8 cellular contexts compared by ENCODE assay signal in genomic region chr15:41331281-41331680, GRCh38. TPM values are rescaled to one million over a fixed set of nuclear protein-coding genes. Genes with fewer than 3 reads are reported as not detected.
DNase-seq lines count a peak whose midpoint lies in the region; ATAC-seq and TF ChIP-seq lines count a peak whose summit lies in the region.

No MANE protein-coding gene starts in this region.

- no peak overlapping the region for H3K4me3 ChIP-seq in CD8-positive, alpha-beta memory T cell (ENCODE audit: low read length)
- H3K4me3 ChIP-seq in KMS-11 (IDR thresholded peaks at IDR 0.05; ENCODE audit: insufficient read depth, low read depth, low read length) = peak overlapping the region; percentile 7
- peak overlapping the region; percentile 98 for H3K4me3 ChIP-seq in astrocyte of the cerebellum (ENCODE audit: low read depth, low read length)

- H3K4me1 Mint-ChIP-seq in CD8-positive, alpha-beta memory T cell = peaks cover 22 to 55% (median 31%) of the 10 kb centered on the region in 3 donors
- H3K4me1 Mint-ChIP-seq in nephron progenitor cell = peaks cover 33% of the 10 kb centered on the region

- no peak for ATAC-seq in GM18868 (IDR thresholded peaks at IDR 0.05; ENCODE audit: unreplicated experiment)

- CTCF ChIA-PET in CD8-positive, alpha-beta memory T cell (lab: Charles Lee) = interaction anchor here (0.7 to 1.3 kb wide), 2 partner anchors 100 to 171 kb away, joined by 3 to 4 read pairs; partner anchors contain the start of genes CHP1 and EXD1

- POLR2A ChIA-PET in CD8-positive, alpha-beta memory T cell (lab: Charles Lee) = interaction anchor here (2.3 kb wide), 1 partner anchor 48 kb away, joined by 13 read pairs; no protein-coding TSS in a partner anchor

- no peaks in the 10 kb centered on the region for H3K9me3 Mint-ChIP-seq in CD8-positive, alpha-beta memory T cell
- H3K9me3 Mint-ChIP-seq in nephron progenitor cell = no peaks in the 10 kb centered on the region

- peak overlapping the region; percentile 60 for H2AFZ ChIP-seq in KMS-11 (ENCODE audit: low read depth)

- peak overlapping the region; percentile 90 to 100 (median 99) for H3K4me3 Mint-ChIP-seq in CD8-positive, alpha-beta memory T cell
- peak overlapping the region; percentile 98 for H3K4me3 Mint-ChIP-seq in nephron progenitor cell

- peaks cover 8% of the 10 kb centered on the region for H3K4me1 ChIP-seq in CD8-positive, alpha-beta memory T cell (ENCODE audit: insufficient read depth, low read length)
- peaks cover 25% of the 10 kb centered on the region for H3K4me1 ChIP-seq in KMS-11 (ENCODE audit: low read depth, poor library complexity, severe bottlenecking)

- H4K20me1 ChIP-seq in KMS-11 (ENCODE audit: insufficient read depth) = no peaks in the 10 kb centered on the region

- H3K27me3 ChIP-seq in CD8-positive, alpha-beta memory T cell (ENCODE audit: insufficient read depth, low read length, poor library complexity, severe bottlenecking) = no peaks in the 10 kb centered on the region
- no peaks in the 10 kb centered on the region for H3K27me3 ChIP-seq in KMS-11 (ENCODE audit: insufficient read depth, low read depth)

- H3K27ac Mint-ChIP-seq in CD8-positive, alpha-beta memory T cell = peak overlapping the region; percentile 64 to 96 (median 90)
- peak overlapping the region; percentile 96 for H3K27ac Mint-ChIP-seq in nephron progenitor cell

- H3K79me2 ChIP-seq in KMS-11 (ENCODE audit: insufficient read depth, low read depth) = peaks cover 42% of the 10 kb centered on the region

- peak overlapping the region; percentile 79; the same call in 1 of the 2 replicates for H3K9ac ChIP-seq in KMS-11

- H3K36me3 ChIP-seq in CD8-positive, alpha-beta memory T cell (ENCODE audit: insufficient read depth, low read length) = no peaks in the 10 kb centered on the region
- H3K36me3 ChIP-seq in KMS-11 (ENCODE audit: insufficient read depth) = no peaks in the 10 kb centered on the region; the same call in 1 of the 2 replicates

- TF ChIP-seq CTCF in KMS-11 (conservative IDR thresholded peaks at IDR 0.05; ENCODE audit: low read depth, low read length) (no peak), astrocyte of the cerebellum (IDR thresholded peaks at IDR 0.05; ENCODE audit: low read depth, low read length, missing control alignments) (no peak), nephron progenitor cell (IDR thresholded peaks at IDR 0.05) (no peak)

- no peak for DNase-seq in CD8-positive, alpha-beta memory T cell
- DNase-seq in astrocyte of the cerebellum (ENCODE audit: low read depth) (no peak), nephron progenitor cell (no peak), cerebellum (ENCODE audit: low spot score) (no peak), inferior parietal cortex (ENCODE audit: extremely low spot score) (no peak), superior temporal gyrus (ENCODE audit: extremely low spot score) (no peak)

- H3K9me3 ChIP-seq in CD8-positive, alpha-beta memory T cell (ENCODE audit: low read length) = no peaks in the 10 kb centered on the region

- in situ Hi-C loops in astrocyte of the cerebellum (cut with HindIII; ENCODE audit: low sequenced_read_pairs) = no loop called here

- H3K4me2 ChIP-seq in KMS-11 = peak overlapping the region; percentile 59

- H3K27ac ChIP-seq in CD8-positive, alpha-beta memory T cell (ENCODE audit: low read depth, low read length) = no peak overlapping the region
- no peak overlapping the region for H3K27ac ChIP-seq in KMS-11

- peaks cover 0 to 1% of the 10 kb centered on the region in 2 donors for H3K27me3 Mint-ChIP-seq in CD8-positive, alpha-beta memory T cell
- H3K27me3 Mint-ChIP-seq in nephron progenitor cell (ENCODE audit: low read depth, poor library complexity) = no peaks in the 10 kb centered on the region

- H3K36me3 Mint-ChIP-seq in CD8-positive, alpha-beta memory T cell = peaks cover 0 to 26% (median 2%) of the 10 kb centered on the region in 3 donors
- peaks cover 31% of the 10 kb centered on the region for H3K36me3 Mint-ChIP-seq in nephron progenitor cell (ENCODE audit: low read depth)

RNA-seq across cellular contexts. Expression of gene OIP5, which starts 1.1 kb away (rescaled TPM):
- total RNA-seq in CD8-positive, alpha-beta memory T cell = 10 to 100 TPM; 16.2 to 19.0 TPM
- polyA plus RNA-seq in CD8-positive, alpha-beta memory T cell = 0.58 TPM
- 4.6 TPM for total RNA-seq in cerebellum

RNA-seq across cellular contexts. Expression of gene NUSAP1, which starts 1.4 kb away (rescaled TPM):
- total RNA-seq in CD8-positive, alpha-beta memory T cell = 100 to 1,000 TPM; 100 to 106 TPM
- polyA plus RNA-seq in CD8-positive, alpha-beta memory T cell = 2.7 TPM
- 50.7 TPM for total RNA-seq in cerebellum
